In the genomic region with DNA sequence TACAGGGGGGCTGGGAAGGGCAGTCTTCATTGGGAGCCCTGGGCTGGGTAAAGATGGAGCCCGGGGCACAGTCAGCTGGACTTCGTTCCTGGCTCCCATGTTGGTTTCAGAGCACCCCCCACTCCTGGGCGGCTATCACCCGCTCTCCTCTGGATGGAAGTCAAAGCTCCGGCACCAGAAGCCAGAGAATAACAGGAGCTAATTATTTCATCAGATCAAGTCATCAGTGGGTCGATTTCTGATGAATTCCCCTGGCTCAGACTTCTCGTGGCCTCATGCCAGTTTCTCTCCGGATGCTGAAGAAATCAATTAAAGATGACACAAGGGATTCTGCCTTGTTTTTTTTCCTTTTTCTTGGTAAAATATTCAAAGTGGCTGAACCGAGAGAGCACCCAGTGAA, we compare ENCODE assay signal across 1 cellular context.
TF ChIP-seq lines count a peak whose summit lies in the region.

No MANE protein-coding gene starts in this region.

TF ChIP-seq in HepG2, 621 proteins besides CTCF, POLR2A, EP300 and RAD21:
- TF ChIP-seq KMT2B (CRISPR knock-in tag; IDR thresholded peaks at IDR 0.05) (no peak), ZNF747 (CRISPR knock-in tag; IDR thresholded peaks at IDR 0.05; ENCODE audit: borderline replicate concordance) (no peak), TOE1 (CRISPR knock-in tag; IDR thresholded peaks at IDR 0.05) (no peak), CCAR2 (optimal IDR thresholded peaks at IDR 0.05; ENCODE audit: low read depth, low read length) (no peak), FIP1L1 (IDR thresholded peaks at IDR 0.05; ENCODE audit: borderline replicate concordance, insufficient read depth, low read depth, low read length) (no peak), PRMT3 (CRISPR knock-in tag; IDR thresholded peaks at IDR 0.05; ENCODE audit: borderline replicate concordance, low read depth) (no peak), TBX2 (CRISPR knock-in tag; IDR thresholded peaks at IDR 0.05; ENCODE audit: borderline replicate concordance) (no peak), ZNF605 (CRISPR knock-in tag; IDR thresholded peaks at IDR 0.05) (no peak), MXD4 (CRISPR knock-in tag; IDR thresholded peaks at IDR 0.05) (no peak), ZNF337 (CRISPR knock-in tag; IDR thresholded peaks at IDR 0.05; ENCODE audit: borderline replicate concordance, low read depth) (no peak), ISX (CRISPR knock-in tag; conservative IDR thresholded peaks at IDR 0.05) (no peak), TP53 (CRISPR knock-in tag; conservative IDR thresholded peaks at IDR 0.05) (no peak)
- TF ChIP-seq, protein P1, sequence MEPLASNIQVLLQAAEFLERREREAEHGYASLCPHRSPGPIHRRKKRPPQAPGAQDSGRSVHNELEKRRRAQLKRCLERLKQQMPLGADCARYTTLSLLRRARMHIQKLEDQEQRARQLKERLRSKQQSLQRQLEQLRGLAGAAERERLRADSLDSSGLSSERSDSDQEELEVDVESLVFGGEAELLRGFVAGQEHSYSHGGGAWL (CRISPR knock-in tag; IDR thresholded peaks at IDR 0.05): no peak
- TF ChIP-seq, protein P2, sequence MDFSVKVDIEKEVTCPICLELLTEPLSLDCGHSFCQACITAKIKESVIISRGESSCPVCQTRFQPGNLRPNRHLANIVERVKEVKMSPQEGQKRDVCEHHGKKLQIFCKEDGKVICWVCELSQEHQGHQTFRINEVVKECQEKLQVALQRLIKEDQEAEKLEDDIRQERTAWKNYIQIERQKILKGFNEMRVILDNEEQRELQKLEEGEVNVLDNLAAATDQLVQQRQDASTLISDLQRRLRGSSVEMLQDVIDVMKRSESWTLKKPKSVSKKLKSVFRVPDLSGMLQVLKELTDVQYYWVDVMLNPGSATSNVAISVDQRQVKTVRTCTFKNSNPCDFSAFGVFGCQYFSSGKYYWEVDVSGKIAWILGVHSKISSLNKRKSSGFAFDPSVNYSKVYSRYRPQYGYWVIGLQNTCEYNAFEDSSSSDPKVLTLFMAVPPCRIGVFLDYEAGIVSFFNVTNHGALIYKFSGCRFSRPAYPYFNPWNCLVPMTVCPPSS (IDR thresholded peaks at IDR 0.05): no peak
- TF ChIP-seq, protein P3, sequence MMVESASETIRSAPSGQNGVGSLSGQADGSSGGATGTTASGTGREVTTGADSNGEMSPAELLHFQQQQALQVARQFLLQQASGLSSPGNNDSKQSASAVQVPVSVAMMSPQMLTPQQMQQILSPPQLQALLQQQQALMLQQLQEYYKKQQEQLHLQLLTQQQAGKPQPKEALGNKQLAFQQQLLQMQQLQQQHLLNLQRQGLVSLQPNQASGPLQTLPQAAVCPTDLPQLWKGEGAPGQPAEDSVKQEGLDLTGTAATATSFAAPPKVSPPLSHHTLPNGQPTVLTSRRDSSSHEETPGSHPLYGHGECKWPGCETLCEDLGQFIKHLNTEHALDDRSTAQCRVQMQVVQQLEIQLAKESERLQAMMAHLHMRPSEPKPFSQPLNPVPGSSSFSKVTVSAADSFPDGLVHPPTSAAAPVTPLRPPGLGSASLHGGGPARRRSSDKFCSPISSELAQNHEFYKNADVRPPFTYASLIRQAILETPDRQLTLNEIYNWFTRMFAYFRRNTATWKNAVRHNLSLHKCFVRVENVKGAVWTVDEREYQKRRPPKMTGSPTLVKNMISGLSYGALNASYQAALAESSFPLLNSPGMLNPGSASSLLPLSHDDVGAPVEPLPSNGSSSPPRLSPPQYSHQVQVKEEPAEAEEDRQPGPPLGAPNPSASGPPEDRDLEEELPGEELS (CRISPR knock-in tag; IDR thresholded peaks at IDR 0.05): no peak
- TF ChIP-seq, protein P4, sequence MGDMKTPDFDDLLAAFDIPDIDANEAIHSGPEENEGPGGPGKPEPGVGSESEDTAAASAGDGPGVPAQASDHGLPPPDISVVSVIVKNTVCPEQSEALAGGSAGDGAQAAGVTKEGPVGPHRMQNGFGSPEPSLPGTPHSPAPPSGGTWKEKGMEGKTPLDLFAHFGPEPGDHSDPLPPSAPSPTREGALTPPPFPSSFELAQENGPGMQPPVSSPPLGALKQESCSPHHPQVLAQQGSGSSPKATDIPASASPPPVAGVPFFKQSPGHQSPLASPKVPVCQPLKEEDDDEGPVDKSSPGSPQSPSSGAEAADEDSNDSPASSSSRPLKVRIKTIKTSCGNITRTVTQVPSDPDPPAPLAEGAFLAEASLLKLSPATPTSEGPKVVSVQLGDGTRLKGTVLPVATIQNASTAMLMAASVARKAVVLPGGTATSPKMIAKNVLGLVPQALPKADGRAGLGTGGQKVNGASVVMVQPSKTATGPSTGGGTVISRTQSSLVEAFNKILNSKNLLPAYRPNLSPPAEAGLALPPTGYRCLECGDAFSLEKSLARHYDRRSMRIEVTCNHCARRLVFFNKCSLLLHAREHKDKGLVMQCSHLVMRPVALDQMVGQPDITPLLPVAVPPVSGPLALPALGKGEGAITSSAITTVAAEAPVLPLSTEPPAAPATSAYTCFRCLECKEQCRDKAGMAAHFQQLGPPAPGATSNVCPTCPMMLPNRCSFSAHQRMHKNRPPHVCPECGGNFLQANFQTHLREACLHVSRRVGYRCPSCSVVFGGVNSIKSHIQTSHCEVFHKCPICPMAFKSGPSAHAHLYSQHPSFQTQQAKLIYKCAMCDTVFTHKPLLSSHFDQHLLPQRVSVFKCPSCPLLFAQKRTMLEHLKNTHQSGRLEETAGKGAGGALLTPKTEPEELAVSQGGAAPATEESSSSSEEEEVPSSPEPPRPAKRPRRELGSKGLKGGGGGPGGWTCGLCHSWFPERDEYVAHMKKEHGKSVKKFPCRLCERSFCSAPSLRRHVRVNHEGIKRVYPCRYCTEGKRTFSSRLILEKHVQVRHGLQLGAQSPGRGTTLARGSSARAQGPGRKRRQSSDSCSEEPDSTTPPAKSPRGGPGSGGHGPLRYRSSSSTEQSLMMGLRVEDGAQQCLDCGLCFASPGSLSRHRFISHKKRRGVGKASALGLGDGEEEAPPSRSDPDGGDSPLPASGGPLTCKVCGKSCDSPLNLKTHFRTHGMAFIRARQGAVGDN (CRISPR knock-in tag; IDR thresholded peaks at IDR 0.05): no peak
- TF ChIP-seq, protein P5, sequence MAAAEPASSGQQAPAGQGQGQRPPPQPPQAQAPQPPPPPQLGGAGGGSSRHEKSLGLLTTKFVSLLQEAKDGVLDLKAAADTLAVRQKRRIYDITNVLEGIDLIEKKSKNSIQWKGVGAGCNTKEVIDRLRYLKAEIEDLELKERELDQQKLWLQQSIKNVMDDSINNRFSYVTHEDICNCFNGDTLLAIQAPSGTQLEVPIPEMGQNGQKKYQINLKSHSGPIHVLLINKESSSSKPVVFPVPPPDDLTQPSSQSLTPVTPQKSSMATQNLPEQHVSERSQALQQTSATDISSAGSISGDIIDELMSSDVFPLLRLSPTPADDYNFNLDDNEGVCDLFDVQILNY (CRISPR knock-in tag; conservative IDR thresholded peaks at IDR 0.05): no peak
- TF ChIP-seq, protein P6, sequence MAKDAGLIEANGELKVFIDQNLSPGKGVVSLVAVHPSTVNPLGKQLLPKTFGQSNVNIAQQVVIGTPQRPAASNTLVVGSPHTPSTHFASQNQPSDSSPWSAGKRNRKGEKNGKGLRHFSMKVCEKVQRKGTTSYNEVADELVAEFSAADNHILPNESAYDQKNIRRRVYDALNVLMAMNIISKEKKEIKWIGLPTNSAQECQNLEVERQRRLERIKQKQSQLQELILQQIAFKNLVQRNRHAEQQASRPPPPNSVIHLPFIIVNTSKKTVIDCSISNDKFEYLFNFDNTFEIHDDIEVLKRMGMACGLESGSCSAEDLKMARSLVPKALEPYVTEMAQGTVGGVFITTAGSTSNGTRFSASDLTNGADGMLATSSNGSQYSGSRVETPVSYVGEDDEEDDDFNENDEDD (CRISPR knock-in tag; IDR thresholded peaks at IDR 0.05; ENCODE audit: borderline replicate concordance): no peak
